12 cellular contexts compared by ENCODE assay signal in genomic region chr4:113958766-113959540, GRCh38. TPM values are rescaled to one million over a fixed set of nuclear protein-coding genes. Genes with fewer than 3 reads are reported as not detected.
A peak's percentile ranks its signal among the peaks of the same experiment; 100 is the strongest.
DNase-seq lines count a peak whose midpoint lies in the region; ATAC-seq and TF ChIP-seq lines count a peak whose summit lies in the region.
"Had no signal": no experiment of that assay in that cellular context is flagged by ENCODE, and none has a peak within 500 bp of the region (broad histone marks: within the 10 kb centered on the region; RNA-seq: fewer than 3 reads in every experiment).

No MANE protein-coding gene starts in this region.

- TF ChIP-seq CTCF in fibroblast of mammary gland (conservative IDR thresholded peaks at IDR 0.05; ENCODE audit: control insufficient read depth, insufficient read depth, low read depth, low read length), result no peak
- TF ChIP-seq CTCF in stomach (IDR thresholded peaks at IDR 0.05), result no peak

- H3K4me1 ChIP-seq in stomach, result peaks cover 0 to 57% (median 30%) of the 10 kb centered on the region in 4 donors

- WGBS in stomach, 5 donors, result 50 to 65% (median 55%) methylated on average over 8 of the region's 8 CpGs

- intact Hi-C loops in stomach (cut with DNase I; ENCODE audit: low total_unique reads), result no loop called here

- no peaks in the 10 kb centered on the region for H3K9me3 ChIP-seq in stomach
- H3K9me3 ChIP-seq: suprapubic skin had no signal

- ATAC-seq in GM21367 (IDR thresholded peaks at IDR 0.05; ENCODE audit: unreplicated experiment), result no peak

- DNase-seq in NCI-H1436 (lab: John Stamatoyannopoulos, UW) (peak; percentile 13), NCI-H1436 treated with DMSO at 0.1 percent for 48 hours (lab: John Stamatoyannopoulos, UW) (no peak), NOMO-1 treated with DMSO at 0.1 percent for 48 hours (lab: John Stamatoyannopoulos, UW; ENCODE audit: unreplicated experiment) (peak; percentile 77), fibroblast of mammary gland (ENCODE audit: low read depth) (peak; percentile 96), stomach (no peak), SKM-1 treated with dmso at 0.1 percent for 144 hours (lab: John Stamatoyannopoulos, UW; ENCODE audit: unreplicated experiment) (no peak), activated gamma-delta T cell treated with Interleukin-2 at 50 U/mL for 16 hours (no peak)
- DNase-seq: hippocampal formation, NCI-H1694 had no signal

- H3K4me3 ChIP-seq in fibroblast of mammary gland (ENCODE audit: control insufficient read depth, low read depth, low read length), result peak overlapping the region; percentile 7
- H3K4me3 ChIP-seq in stomach, result no peak overlapping the region
- H3K4me3 ChIP-seq: BLaER1 treated with 17β-estradiol and CSF1 and Interleukin-3, amounts not matched to agents 10 nM and 100 nM; suprapubic skin had no signal

- H3K36me3 ChIP-seq in stomach, result no peaks in the 10 kb centered on the region
- H3K36me3 ChIP-seq: BLaER1 treated with 17β-estradiol and CSF1 and Interleukin-3, amounts not matched to agents 10 nM and 100 nM; suprapubic skin had no signal

- H3K27me3 ChIP-seq in stomach, result no peaks in the 10 kb centered on the region
- H3K27me3 ChIP-seq: BLaER1 treated with 17β-estradiol and CSF1 and Interleukin-3, amounts not matched to agents 10 nM and 100 nM; suprapubic skin had no signal

- no peak for TF ChIP-seq EP300 in stomach (IDR thresholded peaks at IDR 0.05)

- no peak for TF ChIP-seq POLR2A in stomach (IDR thresholded peaks at IDR 0.05)

- peak overlapping the region in 4 of 5 donors; percentile 41 to 67 (median 60) for H3K27ac ChIP-seq in stomach
- H3K27ac ChIP-seq: BLaER1 treated with 17β-estradiol and CSF1 and Interleukin-3, amounts not matched to agents 10 nM and 100 nM; suprapubic skin had no signal

RNA-seq across cellular contexts. Expression of gene ARSJ, which starts 20.5 kb away (rescaled TPM):
- total RNA-seq in stomach, result 10 to 100 TPM in 1 of 5 donors, 1 to 10 TPM in 4; 4.1 to 23.3 (median 8.5) TPM
- polyA plus RNA-seq in stomach, result 1 to 10 TPM in 2 of 3 donors, under 1 TPM in 1; 0.92 to 1.9 (median 1.1) TPM

Comparison
In these comparisons a context has a peak if more than half of its experiments do, and no peak if none do; other contexts are left out.
1. DNase-seq: peak in NCI-H1436 (single experiment), NOMO-1 treated with DMSO at 0.1 percent for 48 hours (single experiment) and fibroblast of mammary gland (single experiment); none in NCI-H1436 treated with DMSO at 0.1 percent for 48 hours (single experiment), stomach (single experiment), SKM-1 treated with dmso at 0.1 percent for 144 hours (single experiment) and activated gamma-delta T cell treated with Interleukin-2 at 50 U/mL for 16 hours (single experiment).